14 cellular contexts compared by ENCODE assay signal in the genomic region with DNA sequence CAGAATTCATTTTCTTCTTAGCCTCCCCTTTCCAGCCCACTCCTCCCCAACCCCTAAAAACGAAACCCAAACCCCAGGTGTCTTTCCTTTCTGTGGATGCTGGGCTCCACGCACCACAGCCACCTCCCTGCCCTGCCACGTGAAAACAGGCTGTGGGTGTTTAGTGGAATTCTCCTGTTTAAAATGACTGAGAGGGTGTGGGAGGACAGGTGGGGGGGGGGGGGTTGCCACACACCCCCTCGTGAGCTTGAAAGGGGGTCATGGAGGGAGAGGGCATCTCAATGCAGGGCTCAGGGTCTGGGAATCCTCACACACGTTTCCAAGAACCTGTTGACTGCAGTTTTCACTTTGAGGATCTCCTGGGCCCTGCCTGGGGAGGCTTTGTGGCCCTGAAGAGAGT.
DNase-seq lines count a peak whose midpoint lies in the region; ATAC-seq and TF ChIP-seq lines count a peak whose summit lies in the region.
"Had no signal": no experiment of that assay in that cellular context is flagged by ENCODE, and none has a peak within 500 bp of the region (broad histone marks: within the 10 kb centered on the region; RNA-seq: fewer than 3 reads in every experiment).

No MANE protein-coding gene starts in this region.

- H3K4me2 ChIP-seq in OCI-LY3 (ENCODE audit: low read length): peak overlapping the region; percentile 23
- H3K4me2 ChIP-seq: SK-N-SH had no signal

- H3K9me3 Mint-ChIP-seq in chondrocyte (ENCODE audit: low read depth) (no peaks in the 10 kb centered on the region), endodermal cell (no peaks in the 10 kb centered on the region)
- H3K9me3 Mint-ChIP-seq: nephron had no signal

- no peak overlapping the region for H3K4me3 ChIP-seq in heart left ventricle
- peak overlapping the region; percentile 15; the same call in 1 of the 2 replicates for H3K4me3 ChIP-seq in OCI-LY3 (ENCODE audit: low read length)
- no peak overlapping the region for H3K4me3 ChIP-seq in endodermal cell (ENCODE audit: low read length)

- H3K36me3 ChIP-seq in heart left ventricle (peaks cover 0 to under 1% (median 0%) of the 10 kb centered on the region in 9 donors), OCI-LY3 (replicated peaks; ENCODE audit: low read depth, low read length) (peaks cover 18% of the 10 kb centered on the region), endodermal cell (ENCODE audit: control insufficient read depth, insufficient read depth, low read length) (no peaks in the 10 kb centered on the region)

- peaks cover 80% of the 10 kb centered on the region for H3K4me1 Mint-ChIP-seq in chondrocyte (ENCODE audit: low read depth)
- peaks cover 22% of the 10 kb centered on the region for H3K4me1 Mint-ChIP-seq in endodermal cell

- peaks cover 50% of the 10 kb centered on the region for H3K79me2 ChIP-seq in OCI-LY3 (ENCODE audit: low read length)

- H3K36me3 Mint-ChIP-seq in chondrocyte (ENCODE audit: low read depth) (no peaks in the 10 kb centered on the region), endodermal cell (ENCODE audit: low read depth) (no peaks in the 10 kb centered on the region)

- DNase-seq in heart left ventricle (no peak), Right ventricle myocardium inferior (ENCODE audit: missing footprints) (no peak), chondrocyte (ENCODE audit: low spot score) (no peak), superior temporal gyrus (ENCODE audit: extremely low spot score) (peak; percentile 31), ACHN (no peak), endodermal cell (no peak)
- DNase-seq: activated CD4-positive, CD25-positive, alpha-beta regulatory T cell treated with anti-CD3 and anti-CD28 coated beads, Interleukin-2, amount 50 U/mL, for 72 hours; foreskin fibroblast; KG1; NCI-H1694 treated with DMSO at 0.1 percent for 48 hours; SK-N-SH had no signal

- H3K27me3 Mint-ChIP-seq in chondrocyte (ENCODE audit: low read depth) (no peaks in the 10 kb centered on the region), endodermal cell (ENCODE audit: insufficient read depth) (no peaks in the 10 kb centered on the region)

- H2AFZ ChIP-seq in OCI-LY3 (ENCODE audit: low read depth, low read length): no peak overlapping the region

- no peak for TF ChIP-seq POLR2A in heart left ventricle (IDR thresholded peaks at IDR 0.05)

- peaks cover 16% of the 10 kb centered on the region; the same call in 1 of the 2 replicates for H4K20me1 ChIP-seq in OCI-LY3 (ENCODE audit: insufficient read depth, low read length)

- WGBS in heart left ventricle, 4 donors: 68 to 81% (median 79%) methylated on average over 5 of the region's 5 CpGs
- WGBS in endodermal cell (ENCODE audit: insufficient coverage in 1 of 2, insufficient read length in 1 of 2), 2 experiments: 75 to 87% methylated on average over 2 to 5 of the region's 5 CpGs

- H3K9ac ChIP-seq in OCI-LY3 (ENCODE audit: low read length) (peak overlapping the region; percentile 8; the same call in 1 of the 2 replicates), endodermal cell (ENCODE audit: extremely low read depth, low read length, poor library complexity, severe bottlenecking) (no peak overlapping the region)
- H3K9ac ChIP-seq: SK-N-SH had no signal

- peak overlapping the region; percentile 87 for H3K27ac Mint-ChIP-seq in chondrocyte (ENCODE audit: unreplicated experiment)
- no peak overlapping the region for H3K27ac Mint-ChIP-seq in endodermal cell
- H3K27ac Mint-ChIP-seq: nephron had no signal

- ATAC-seq in heart left ventricle: no peak
- ATAC-seq in Right ventricle myocardium inferior: no peak
- ATAC-seq in HG03135 (IDR thresholded peaks at IDR 0.05; ENCODE audit: unreplicated experiment): no peak

- H3K9me3 ChIP-seq in heart left ventricle (no peaks in the 10 kb centered on the region), OCI-LY3 (ENCODE audit: insufficient read depth, low read length) (peaks cover 13% of the 10 kb centered on the region; the same call in 1 of the 2 replicates), endodermal cell (ENCODE audit: control insufficient read depth, low read length) (no peaks in the 10 kb centered on the region)
- H3K9me3 ChIP-seq: SK-N-SH had no signal

- intact Hi-C loops in heart left ventricle (cut with DNase I) (loop anchor here in 4 of 10 donors (5.0 to 10.0 kb wide), 4 partner anchors 51 to 181 kb away; no protein-coding TSS in a partner anchor), Right ventricle myocardium inferior (cut with DNase I) (loop anchor here (5.0 kb wide), 1 partner anchor 399 kb away; the partner anchor contains the start of gene LDLRAD4)

- no peak for TF ChIP-seq CTCF in heart left ventricle (IDR thresholded peaks at IDR 0.05)
- no peak for TF ChIP-seq CTCF in OCI-LY3 (IDR thresholded peaks at IDR 0.05; ENCODE audit: low read depth, low read length)
- no peak for TF ChIP-seq CTCF in chondrocyte (IDR thresholded peaks at IDR 0.05)
- no peak for TF ChIP-seq CTCF in endodermal cell (conservative IDR thresholded peaks at IDR 0.05)

- H3K4me1 ChIP-seq in heart left ventricle (peaks cover 3 to 73% (median 34%) of the 10 kb centered on the region in 12 donors), OCI-LY3 (ENCODE audit: low read length) (peaks cover 65% of the 10 kb centered on the region), endodermal cell (ENCODE audit: control insufficient read depth, insufficient read depth, low read length) (peaks cover 10% of the 10 kb centered on the region)

- no peaks in the 10 kb centered on the region for H3K27me3 ChIP-seq in heart left ventricle
- no peaks in the 10 kb centered on the region for H3K27me3 ChIP-seq in OCI-LY3 (ENCODE audit: low read depth, low read length)
- peaks cover 6% of the 10 kb centered on the region for H3K27me3 ChIP-seq in endodermal cell (ENCODE audit: control insufficient read depth, insufficient read depth, low read length, poor library complexity, severe bottlenecking)

- H3K27ac ChIP-seq in heart left ventricle (peak overlapping the region in 9 of 12 donors; percentile 27 to 93 (median 84)), OCI-LY3 (ENCODE audit: low read length) (no peak overlapping the region), endodermal cell (ENCODE audit: low read depth, low read length) (no peak overlapping the region)

- H3K4me3 Mint-ChIP-seq in chondrocyte (ENCODE audit: unreplicated experiment): no peak overlapping the region
- H3K4me3 Mint-ChIP-seq in endodermal cell: no peak overlapping the region
- H3K4me3 Mint-ChIP-seq: nephron had no signal

- in situ Hi-C loops in ACHN (cut with HindIII; ENCODE audit: low pct_ligation_motif_present, low pct_unique_long_range_greater_than_20kb, low sequenced_read_pairs): no loop called here

Comparison
In these comparisons a context has a peak if more than half of its experiments do, and no peak if none do; other contexts are left out.
1. H3K27ac ChIP-seq: peak in heart left ventricle (9 of 12); none in OCI-LY3 (single experiment) and endodermal cell (single experiment).